22 cellular contexts compared by ENCODE assay signal in genomic region chr1:171298696-171299095, GRCh38. TPM values are rescaled to one million over a fixed set of nuclear protein-coding genes. Genes with fewer than 3 reads are reported as not detected.
"Had no signal": no experiment of that assay in that cellular context is flagged by ENCODE, and none has a peak within 500 bp of the region (broad histone marks: within the 10 kb centered on the region; RNA-seq: fewer than 3 reads in every experiment).

No MANE protein-coding gene starts in this region.

- H3K4me3 Mint-ChIP-seq: natural killer cell treated with Interleukin-12 subunit alpha and Interleukin-12 subunit beta and Interleukin-15 and Interleukin-18, amount 100 ng/mL, for 72 hours; neural progenitor cell; type B pancreatic cell had no signal

- H3K27me3 ChIP-seq: dorsolateral prefrontal cortex, foreskin keratinocyte, neural progenitor cell, ovary, suprapubic skin, thyroid gland had no signal

- H3K4me3 ChIP-seq: dorsolateral prefrontal cortex, lung, neural progenitor cell, ovary, suprapubic skin, thyroid gland had no signal

- H3K36me3 ChIP-seq: ovary, suprapubic skin, thyroid gland had no signal

- H3K36me3 Mint-ChIP-seq: neural progenitor cell had no signal

- H3K4me1 ChIP-seq: foreskin keratinocyte, suprapubic skin, thyroid gland had no signal

- H3K9me3 ChIP-seq: ovary, thyroid gland had no signal

- H3K27ac Mint-ChIP-seq: natural killer cell treated with Interleukin-12 subunit alpha and Interleukin-12 subunit beta and Interleukin-15 and Interleukin-18, amount 100 ng/mL, for 72 hours; neural progenitor cell; type B pancreatic cell had no signal

- H3K4me1 Mint-ChIP-seq: neural progenitor cell had no signal

- H3K27ac ChIP-seq: dorsolateral prefrontal cortex, epithelial cell of prostate, foreskin keratinocyte, neural progenitor cell, ovary, suprapubic skin, thyroid gland had no signal

- DNase-seq: cortex of kidney; dorsolateral prefrontal cortex; effector memory CD4-positive, alpha-beta T cell; foreskin keratinocyte; left colon; left ventricle myocardium superior; mesenchymal stem cell; midbrain; nucleus accumbens; ovary; right cardiac atrium; small intestine; stimulated activated CD4-positive, alpha-beta T cell treated with anti-CD3 and anti-CD28 coated beads, Interleukin-12 subunit alpha, Interleukin-12 subunit beta, amount 100 ng/mL, for 4 hours; stimulated activated naive CD4-positive, alpha-beta T cell treated with Interleukin-2 at 50 U/mL for 16 hours; thyroid gland had no signal

- H3K27me3 Mint-ChIP-seq: type B pancreatic cell had no signal

- H3K9ac ChIP-seq: neural progenitor cell had no signal

- ATAC-seq: foreskin keratinocyte; left colon; left ventricle myocardium superior; natural killer cell treated with Interleukin-12 subunit alpha and Interleukin-12 subunit beta and Interleukin-15 and Interleukin-18, amount 100 ng/mL, for 72 hours; right cardiac atrium had no signal

RNA-seq across cellular contexts. Expression of gene FMO1, which starts 50.4 kb away (rescaled TPM):
- total RNA-seq: foreskin keratinocyte; kidney epithelial cell; natural killer cell treated with Interleukin-12 subunit alpha and Interleukin-12 subunit beta and Interleukin-15 and Interleukin-18, amount 100 ng/mL, for 72 hours had no signal
